26 cellular contexts compared by ENCODE assay signal in genomic region chr19:51135004-51135403, GRCh38. TPM values are rescaled to one million over a fixed set of nuclear protein-coding genes. Genes with fewer than 3 reads are reported as not detected.
"Had no signal": no experiment of that assay in that cellular context is flagged by ENCODE, and none has a peak within 500 bp of the region (broad histone marks: within the 10 kb centered on the region; RNA-seq: fewer than 3 reads in every experiment).

No MANE protein-coding gene starts in this region.

- ATAC-seq: activated CD8-positive, alpha-beta T cell treated with anti-CD3 and anti-CD28 coated beads, Interleukin-2, amount 10 ng/mL, durations not matched to agents 7 days and 5 days; activated naive CD8-positive, alpha-beta T cell treated with anti-CD3 and anti-CD28 coated beads, Interleukin-2, amount 50 U/mL, for 24 hours; activated T-cell treated with anti-CD3 and anti-CD28 coated beads, Interleukin-2, amount 50 U/mL, for 4 hours; left lung had no signal

- H3K27ac Mint-ChIP-seq: activated B cell treated with CpG ODN at 0.5 μM for 24 hours; activated CD8-positive, alpha-beta T cell treated with anti-CD3 and anti-CD28 coated beads, Interleukin-2, amount 10 ng/mL, durations not matched to agents 7 days and 5 days; activated naive CD4-positive, alpha-beta T cell treated with anti-CD3 and anti-CD28 coated beads, Interleukin-2, amount 10 ng/mL, durations not matched to agents 7 days and 5 days; activated naive CD8-positive, alpha-beta T cell treated with anti-CD3 and anti-CD28 coated beads, Interleukin-2, amount 50 U/mL, for 24 hours; mesothelial cell of epicardium; nephron progenitor cell; progenitor cell of endocrine pancreas had no signal

- H3K4me3 Mint-ChIP-seq: activated B cell treated with CpG ODN at 0.5 μM for 24 hours; activated CD8-positive, alpha-beta T cell treated with anti-CD3 and anti-CD28 coated beads, Interleukin-2, amount 10 ng/mL, durations not matched to agents 7 days and 5 days; activated naive CD4-positive, alpha-beta T cell treated with anti-CD3 and anti-CD28 coated beads, Interleukin-2, amount 10 ng/mL, durations not matched to agents 7 days and 5 days; activated naive CD8-positive, alpha-beta T cell treated with anti-CD3 and anti-CD28 coated beads, Interleukin-2, amount 50 U/mL, for 24 hours; activated T-cell treated with anti-CD3 and anti-CD28 coated beads, Interleukin-2, amount 50 U/mL, for 4 hours; mesothelial cell of epicardium; nephron progenitor cell had no signal

- DNase-seq: activated B cell treated with CpG ODN at 0.5 μM for 24 hours; activated CD4-positive, alpha-beta T cell treated with anti-CD3 and anti-CD28 coated beads for 4 hours; activated CD8-positive, alpha-beta T cell treated with anti-CD3 and anti-CD28 coated beads, Interleukin-2, amount 10 ng/mL, durations not matched to agents 7 days and 5 days; activated naive CD4-positive, alpha-beta T cell treated with anti-CD3 and anti-CD28 coated beads, Interleukin-2, amount 10 ng/mL, durations not matched to agents 7 days and 5 days; activated naive CD8-positive, alpha-beta T cell treated with anti-CD3 and anti-CD28 coated beads, Interleukin-2, amount 50 U/mL, for 24 hours; activated T-cell treated with anti-CD3 and anti-CD28 coated beads, Interleukin-2, amount 50 U/mL, for 4 hours; anterior cingulate cortex; brain microvascular endothelial cell; central memory CD4-positive, alpha-beta T cell; colonic mucosa; hypothalamus; left lung; nephron progenitor cell; occipital lobe; stimulated activated CD4-positive, alpha-beta T cell treated with anti-CD3 and anti-CD28 coated beads, Interleukin-12 subunit alpha, Interleukin-12 subunit beta, amount 100 ng/mL, for 4 hours; stimulated activated CD4-positive, alpha-beta T cell treated with anti-CD3 and anti-CD28 coated beads, Interleukin-1b, Interleukin-23, amount 100 ng/mL, for 48 hours; stimulated activated CD8-positive, alpha-beta memory T cell treated with anti-CD3 and anti-CD28 coated beads, Interleukin-4, amount 100 ng/mL, for 48 hours; stimulated activated naive CD4-positive, alpha-beta T cell treated with Interleukin-2 at 50 U/mL for 16 hours; substantia nigra; tibial artery had no signal

- H3K9me3 Mint-ChIP-seq: activated T-cell treated with anti-CD3 and anti-CD28 coated beads, Interleukin-2, amount 50 U/mL, for 4 hours had no signal

- H3K36me3 Mint-ChIP-seq: activated naive CD4-positive, alpha-beta T cell treated with anti-CD3 and anti-CD28 coated beads, Interleukin-2, amount 10 ng/mL, durations not matched to agents 7 days and 5 days; mesothelial cell of epicardium had no signal

RNA-seq across cellular contexts. Expression of gene SIGLEC7, which starts 7.1 kb away (rescaled TPM):
- total RNA-seq: activated B cell treated with CpG ODN at 0.5 μM for 24 hours; activated CD8-positive, alpha-beta T cell treated with anti-CD3 and anti-CD28 coated beads, Interleukin-2, amount 10 ng/mL, durations not matched to agents 7 days and 5 days; lung microvascular endothelial cell; mesothelial cell of epicardium; progenitor cell of endocrine pancreas; T-helper 2 cell treated with Interferon-gamma antibody and Interleukin-4, amounts not matched to agents 100 ng/mL and 5 ng/mL, for 36 hours had no signal

RNA-seq across cellular contexts. Expression of gene SIGLEC9, which starts 10.3 kb away (rescaled TPM):
- total RNA-seq: mesothelial cell of epicardium, progenitor cell of endocrine pancreas had no signal

RNA-seq across cellular contexts. Expression of gene KLK14, which starts 52.3 kb away (rescaled TPM):
- total RNA-seq: frontal cortex, lung microvascular endothelial cell, occipital lobe, urinary bladder had no signal
